Comparison of ENCODE assay signal across 2 cellular contexts in genomic region chr1:1432951-1433803, GRCh38.
TF ChIP-seq lines count a peak whose summit lies in the region.

No MANE protein-coding gene starts in this region.

TF ChIP-seq in A549, 52 proteins besides CTCF, POLR2A, EP300 and RAD21 (continued from another document):
- TF ChIP-seq JUN (IDR thresholded peaks at IDR 0.05) (no peak), FOSB (CRISPR knock-in tag; IDR thresholded peaks at IDR 0.05) (no peak), FOXS1 (CRISPR knock-in tag; IDR thresholded peaks at IDR 0.05) (no peak), ZFP36 (IDR thresholded peaks at IDR 0.05; ENCODE audit: borderline replicate concordance, partially characterized antibody) (no peak), HOXB5 (CRISPR knock-in tag; IDR thresholded peaks at IDR 0.05) (no peak), CBX8 (IDR thresholded peaks at IDR 0.05) (no peak), HOXB13 (CRISPR knock-in tag; IDR thresholded peaks at IDR 0.05; ENCODE audit: low read depth) (no peak), NFE2L2 (conservative IDR thresholded peaks at IDR 0.05; ENCODE audit: low read length) (no peak), TP53 (CRISPR knock-in tag; IDR thresholded peaks at IDR 0.05) (no peak)

TF ChIP-seq in HCT116, 20 proteins besides CTCF, POLR2A, EP300 and RAD21 (continued from another document):
- TF ChIP-seq REST (IDR thresholded peaks at IDR 0.05; ENCODE audit: low read depth) (no peak), CEBPB (IDR thresholded peaks at IDR 0.05; ENCODE audit: low read depth) (no peak), FOSL1 (IDR thresholded peaks at IDR 0.05; ENCODE audit: low read depth) (no peak), EZH2 (IDR thresholded peaks at IDR 0.05) (no peak), MAX (IDR thresholded peaks at IDR 0.05) (no peak), EZH2phosphoT487 (IDR thresholded peaks at IDR 0.05; ENCODE audit: borderline replicate concordance) (no peak), POLR2AphosphoS5 (IDR thresholded peaks at IDR 0.05; ENCODE audit: low read depth, low read length) (peak; percentile 87)
